9 cellular contexts compared by ENCODE assay signal in genomic region chr7:100692578-100692961, GRCh38. TPM values are rescaled to one million over a fixed set of nuclear protein-coding genes. Genes with fewer than 3 reads are reported as not detected.
A peak's percentile ranks its signal among the peaks of the same experiment; 100 is the strongest.
DNase-seq lines count a peak whose midpoint lies in the region; ATAC-seq and TF ChIP-seq lines count a peak whose summit lies in the region.
"Had no signal": no experiment of that assay in that cellular context is flagged by ENCODE, and none has a peak within 500 bp of the region (broad histone marks: within the 10 kb centered on the region; RNA-seq: fewer than 3 reads in every experiment).

No MANE protein-coding gene starts in this region.

- H3K27ac ChIP-seq in SJCRH30 (no peak overlapping the region), gastrocnemius medialis (peak overlapping the region; percentile 77 to 86 (median 80))

- in situ Hi-C loops in gastrocnemius medialis (cut with MboI; ENCODE audit: low sequenced_read_pairs in 4 of 4) (loop anchor here in 2 of 4 donors (10.0 kb wide), 2 partner anchors 108 to 218 kb away; partner anchors contain the start of genes TSC22D4 (in 2 of the 2), FBXO24 (in 1 of the 2) and LRCH4 (in 1 of the 2)), GM13977 (cut with MboI; ENCODE audit: low pct_unique_long_range_greater_than_20kb, low sequenced_read_pairs, unreplicated experiment) (no loop called here)

- H3K9me3 ChIP-seq in SJCRH30 (replicated peaks) (no peaks in the 10 kb centered on the region), gastrocnemius medialis (no peaks in the 10 kb centered on the region)

- H3K4me3 ChIP-seq in GM08714 (ENCODE audit: low read length) (peak overlapping the region; percentile 88), SJCRH30 (peak overlapping the region; percentile 85; the same call in 1 of the 2 replicates), fibroblast of pulmonary artery (replicated peaks; ENCODE audit: low read depth, low read length) (peak overlapping the region; percentile 79), gastrocnemius medialis (peak overlapping the region; percentile 65 to 94 (median 83))

- TF ChIP-seq POLR2A in gastrocnemius medialis (IDR thresholded peaks at IDR 0.05) = no peak

- no peak for DNase-seq in SJCRH30
- no peak for DNase-seq in fibroblast of pulmonary artery (ENCODE audit: low read depth)
- DNase-seq in gastrocnemius medialis = no peak
- no peak for DNase-seq in A172 (ENCODE audit: low spot score)
- DNase-seq in GM13977 (ENCODE audit: low spot score) = no peak
- DNase-seq: T-helper 9 cell had no signal

- TF ChIP-seq CTCF in fibroblast of pulmonary artery (IDR thresholded peaks at IDR 0.05; ENCODE audit: low read length, missing control alignments) (no peak), gastrocnemius medialis (IDR thresholded peaks at IDR 0.05 in 4 of 5, conservative IDR thresholded peaks at IDR 0.05 in 1 of 5) (no peak), GM13977 (IDR thresholded peaks at IDR 0.05; ENCODE audit: extremely low read depth, insufficient read depth, missing control alignments) (no peak)

- intact Hi-C loops in gastrocnemius medialis (cut with DNase I; ENCODE audit: low total_unique reads) = loop anchor here (2.0 to 5.0 kb wide), 4 partner anchors 14 to 80 kb away; partner anchors contain the start of genes MOSPD3 and POP7

- H3K27me3 ChIP-seq in SJCRH30 (no peaks in the 10 kb centered on the region), gastrocnemius medialis (no peaks in the 10 kb centered on the region)

- no peak for ATAC-seq in gastrocnemius medialis
- no peak for ATAC-seq in HG03108 (IDR thresholded peaks at IDR 0.05; ENCODE audit: unreplicated experiment)
- ATAC-seq in GM18909 (IDR thresholded peaks at IDR 0.05; ENCODE audit: poor library complexity, unreplicated experiment) = no peak

- H3K4me1 ChIP-seq in SJCRH30 (peaks cover 5% of the 10 kb centered on the region; the same call in 1 of the 2 replicates), gastrocnemius medialis (peaks cover 44 to 48% of the 10 kb centered on the region in 2 donors)

- H3K36me3 ChIP-seq in SJCRH30 (peaks cover 18% of the 10 kb centered on the region), gastrocnemius medialis (peaks cover 0 to 11% of the 10 kb centered on the region in 2 donors)

RNA-seq across cellular contexts. Expression of gene GIGYF1, which starts 1.5 kb away (rescaled TPM):
- total RNA-seq in SJCRH30 (2014; rRNA removed; shearing (Covaris generic)) = 17.8 and 22.6 TPM in 2 replicates
- 10 to 100 TPM; 16.4 to 21.1 (median 16.6) TPM for total RNA-seq in gastrocnemius medialis
- 12.5 and 16.6 TPM in 2 replicates for total RNA-seq in A172 (2014; rRNA removed; shearing (Covaris generic))

RNA-seq across cellular contexts. Expression of gene POP7, which starts 13.4 kb away (rescaled TPM):
- 63.9 and 67.9 TPM in 2 replicates for total RNA-seq in SJCRH30 (2014; rRNA removed; shearing (Covaris generic))
- total RNA-seq in gastrocnemius medialis = 10 to 100 TPM; 39.8 to 76.3 (median 63.0) TPM
- 76.9 and 110 TPM in 2 replicates for total RNA-seq in A172 (2014; rRNA removed; shearing (Covaris generic))

RNA-seq across cellular contexts. Expression of gene GNB2, which starts 19.0 kb away (rescaled TPM):
- 105 and 112 TPM in 2 replicates for total RNA-seq in SJCRH30 (2014; rRNA removed; shearing (Covaris generic))
- 100 to 1,000 TPM; 108 to 163 (median 129) TPM for total RNA-seq in gastrocnemius medialis
- 94.3 and 104 TPM in 2 replicates for total RNA-seq in A172 (2014; rRNA removed; shearing (Covaris generic))

RNA-seq across cellular contexts. Expression of gene EPO, which starts 27.7 kb away (rescaled TPM):
- total RNA-seq in SJCRH30 (2014; rRNA removed; shearing (Covaris generic)) = not detected in 2 replicates
- total RNA-seq in gastrocnemius medialis = not detected
- total RNA-seq in A172 (2014; rRNA removed; shearing (Covaris generic)) = not detected in 2 replicates

RNA-seq across cellular contexts. Expression of gene ACTL6B, which starts 36.3 kb away (rescaled TPM):
- not detected in 2 replicates for total RNA-seq in SJCRH30 (2014; rRNA removed; shearing (Covaris generic))
- total RNA-seq in gastrocnemius medialis = not detected
- total RNA-seq in A172 (2014; rRNA removed; shearing (Covaris generic)) = not detected in 2 replicates
